In genomic region chr1:9942399-9942938, GRCh38 we compare ENCODE assay signal across 8 cellular contexts. TPM values are rescaled to one million over a fixed set of nuclear protein-coding genes. Genes with fewer than 3 reads are reported as not detected.
DNase-seq lines count a peak whose midpoint lies in the region; ATAC-seq and TF ChIP-seq lines count a peak whose summit lies in the region.

No MANE protein-coding gene starts in this region.

- peak overlapping the region; percentile 90 for H3K27ac ChIP-seq in AG04450 (ENCODE audit: low read depth, low read length)

- no peaks in the 10 kb centered on the region for H3K9me3 ChIP-seq in AG04450 (ENCODE audit: control insufficient read depth, insufficient read depth, low read length)

- peak overlapping the region; percentile 90 for H3K4me3 ChIP-seq in AG04450 (ENCODE audit: low read depth, low read length)

- POLR2A ChIA-PET in AG04450 (lab: Yijun Ruan, JAX), result interaction anchor here (1.0 to 1.6 kb wide), 3 partner anchors 32 to 71 kb away, joined by 4 to 11 read pairs (median 8); no protein-coding TSS in a partner anchor

- peaks cover 10% of the 10 kb centered on the region for H3K4me1 Mint-ChIP-seq in progenitor cell of endocrine pancreas (ENCODE audit: low read depth)

- intact Hi-C loops in left ventricle myocardium superior (cut with micrococcal nuclease), result no loop called here

- no peaks in the 10 kb centered on the region for H3K27me3 Mint-ChIP-seq in progenitor cell of endocrine pancreas

- H3K27ac Mint-ChIP-seq in progenitor cell of endocrine pancreas, result peak overlapping the region; percentile 99

- ATAC-seq in HG03432 (IDR thresholded peaks at IDR 0.05; ENCODE audit: unreplicated experiment), result peak; percentile 32
- peak; percentile 29 for ATAC-seq in left ventricle myocardium superior

- DNase-seq in AG04450 (ENCODE audit: low read depth, low spot score) (peak; percentile 10), GM10266 (ENCODE audit: extremely low spot score) (peak; percentile 62), NOMO-1 treated with dmso at 0.1 percent for 144 hours (lab: John Stamatoyannopoulos, UW; ENCODE audit: unreplicated experiment) (peak; percentile 22), amniotic epithelial cell (ENCODE audit: low read depth) (peak; percentile 62), left ventricle myocardium superior (no peak), progenitor cell of endocrine pancreas (ENCODE audit: low spot score, unreplicated experiment) (no peak), T-helper 9 cell (no peak)

- TF ChIP-seq CTCF in AG04450 (IDR thresholded peaks at IDR 0.05; ENCODE audit: low read depth, low read length) (peak; percentile 72), GM10266 (IDR thresholded peaks at IDR 0.05; ENCODE audit: control insufficient read depth, insufficient read depth, low read depth, missing control alignments) (peak; percentile 55), progenitor cell of endocrine pancreas (IDR thresholded peaks at IDR 0.05; ENCODE audit: unreplicated experiment) (peak; percentile 64)

- H3K36me3 Mint-ChIP-seq in progenitor cell of endocrine pancreas (ENCODE audit: insufficient read depth), result peaks cover 5% of the 10 kb centered on the region

- H3K4me3 Mint-ChIP-seq in progenitor cell of endocrine pancreas (ENCODE audit: low read depth), result peak overlapping the region; percentile 98

- no peaks in the 10 kb centered on the region for H3K9me3 Mint-ChIP-seq in progenitor cell of endocrine pancreas (ENCODE audit: low read depth)

- H3K27me3 ChIP-seq in AG04450 (ENCODE audit: control insufficient read depth, insufficient read depth, low read length), result no peaks in the 10 kb centered on the region

- CTCF ChIA-PET in AG04450 (lab: Charles Lee), result interaction anchor here (0.6 to 3.7 kb wide), 16 partner anchors 9 to 327 kb away, joined by 3 to 73 read pairs (median 4); partner anchors contain the start of gene KIF1B

RNA-seq across cellular contexts. Expression of gene LZIC, which starts 0.7 kb away (rescaled TPM):
- polyA plus RNA-seq in AG04450 (2011; rRNA removed), result 21.6 and 29.7 TPM in 2 replicates
- polyA minus RNA-seq in AG04450 (2011; rRNA and poly(A)+ RNA removed), result 10.2 and 18.0 TPM in 2 replicates
- 38.5 TPM for total RNA-seq in left ventricle myocardium superior
- 32.9 and 37.0 TPM in 2 replicates for total RNA-seq in progenitor cell of endocrine pancreas

RNA-seq across cellular contexts. Expression of gene NMNAT1, which starts 0.8 kb away (rescaled TPM):
- 15.8 and 16.4 TPM in 2 replicates for polyA plus RNA-seq in AG04450 (2011; rRNA removed)
- 13.7 and 18.1 TPM in 2 replicates for polyA minus RNA-seq in AG04450 (2011; rRNA and poly(A)+ RNA removed)
- 20.8 TPM for total RNA-seq in left ventricle myocardium superior
- total RNA-seq in progenitor cell of endocrine pancreas, result 10.1 and 11.0 TPM in 2 replicates

RNA-seq across cellular contexts. Expression of gene CTNNBIP1, which starts 32.4 kb away (rescaled TPM):
- polyA plus RNA-seq in AG04450 (2011; rRNA removed), result 28.3 and 33.6 TPM in 2 replicates
- 31.2 and 32.1 TPM in 2 replicates for polyA minus RNA-seq in AG04450 (2011; rRNA and poly(A)+ RNA removed)
- 45.9 TPM for total RNA-seq in left ventricle myocardium superior
- total RNA-seq in progenitor cell of endocrine pancreas, result 74.9 and 79.9 TPM in 2 replicates

RNA-seq across cellular contexts. Expression of gene RBP7, which starts 54.6 kb away (rescaled TPM):
- polyA plus RNA-seq in AG04450 (2011; rRNA removed), result 0.20 and 0.22 TPM in 2 replicates
- not detected in 2 replicates for polyA minus RNA-seq in AG04450 (2011; rRNA and poly(A)+ RNA removed)
- total RNA-seq in left ventricle myocardium superior (31.9 TPM), progenitor cell of endocrine pancreas (0.55 and 0.65 TPM in 2 replicates)

Comparison
In these comparisons a context has a peak if more than half of its experiments do, and no peak if none do; other contexts are left out.
1. DNase-seq: peak in AG04450 (single experiment), GM10266 (single experiment), NOMO-1 treated with dmso at 0.1 percent for 144 hours (single experiment) and amniotic epithelial cell (single experiment); none in left ventricle myocardium superior (single experiment), progenitor cell of endocrine pancreas (single experiment) and T-helper 9 cell (single experiment).
2. Peak in every context shown above with its lines, with median percentiles within 50 percentile points of each other: CTCF ChIP-seq.